Comparison of ENCODE assay signal across 19 cellular contexts in genomic region chr7:50370884-50371283, GRCh38.
DNase-seq lines count a peak whose midpoint lies in the region; ATAC-seq and TF ChIP-seq lines count a peak whose summit lies in the region.
"Had no signal": no experiment of that assay in that cellular context is flagged by ENCODE, and none has a peak within 500 bp of the region (broad histone marks: within the 10 kb centered on the region; RNA-seq: fewer than 3 reads in every experiment).

No MANE protein-coding gene starts in this region.

- H3K27ac Mint-ChIP-seq in activated CD4-positive, alpha-beta T cell treated with anti-CD3 and anti-CD28 coated beads, Interleukin-2, amount 10 ng/mL, durations not matched to agents 7 days and 5 days: peak overlapping the region; percentile 59
- no peak overlapping the region for H3K27ac Mint-ChIP-seq in CD4-positive, alpha-beta T cell
- H3K27ac Mint-ChIP-seq in activated T-cell treated with anti-CD3 and anti-CD28 coated beads, Interleukin-2, amount 50 U/mL, for 72 hours: peak overlapping the region; percentile 91
- H3K27ac Mint-ChIP-seq in memory B cell: peak overlapping the region; percentile 75
- H3K27ac Mint-ChIP-seq: nephron had no signal

- WGBS in esophagus muscularis mucosa: 93% methylated on average over 7 of the region's 7 CpGs

- no peaks in the 10 kb centered on the region for H3K27me3 ChIP-seq in CD4-positive, alpha-beta T cell (ENCODE audit: control insufficient read depth, insufficient read depth, low read length)
- no peaks in the 10 kb centered on the region for H3K27me3 ChIP-seq in esophagus muscularis mucosa
- H3K27me3 ChIP-seq: BLaER1 treated with 17β-estradiol and CSF1 and Interleukin-3, amounts not matched to agents 10 nM and 100 nM had no signal

- peaks cover 93% of the 10 kb centered on the region for H3K36me3 Mint-ChIP-seq in activated CD4-positive, alpha-beta T cell treated with anti-CD3 and anti-CD28 coated beads, Interleukin-2, amount 10 ng/mL, durations not matched to agents 7 days and 5 days (ENCODE audit: low read depth)
- peaks cover 97% of the 10 kb centered on the region for H3K36me3 Mint-ChIP-seq in CD4-positive, alpha-beta T cell (ENCODE audit: low read depth)
- H3K36me3 Mint-ChIP-seq in activated T-cell treated with anti-CD3 and anti-CD28 coated beads, Interleukin-2, amount 50 U/mL, for 72 hours (ENCODE audit: insufficient read depth in 2 of 2): peaks cover 37 to 70% of the 10 kb centered on the region in 2 donors
- H3K36me3 Mint-ChIP-seq in memory B cell: peaks cover 36% of the 10 kb centered on the region

- peak overlapping the region; percentile 51 for H3K27ac ChIP-seq in CD4-positive, alpha-beta T cell (ENCODE audit: low read depth, low read length)
- no peak overlapping the region for H3K27ac ChIP-seq in esophagus muscularis mucosa (replicated peaks in 1 of 4)
- H3K27ac ChIP-seq: BLaER1 treated with 17β-estradiol and CSF1 and Interleukin-3, amounts not matched to agents 10 nM and 100 nM had no signal

- DNase-seq in activated CD4-positive, alpha-beta T cell treated with anti-CD3 and anti-CD28 coated beads, Interleukin-2, amount 10 ng/mL, durations not matched to agents 7 days and 5 days: no peak
- no peak for DNase-seq in activated CD4-positive, alpha-beta T cell treated with anti-CD3 and anti-CD28 coated beads, Interleukin-2, amount 50 U/mL, for 48 hours
- DNase-seq in CD4-positive, alpha-beta T cell: no peak
- no peak for DNase-seq in activated T-cell treated with anti-CD3 and anti-CD28 coated beads, Interleukin-2, amount 50 U/mL, for 72 hours
- DNase-seq in memory B cell (ENCODE audit: low spot score in 2 of 2) (no peak), esophagus muscularis mucosa (ENCODE audit: extremely low spot score) (no peak), KG1 (lab: John Stamatoyannopoulos, UW) (no peak), SIG-M5 treated with dmso at 0.1 percent for 504 hours (lab: John Stamatoyannopoulos, UW; ENCODE audit: unreplicated experiment) (no peak)
- DNase-seq: activated CD4-positive, alpha-beta T cell treated with anti-CD3 and anti-CD28 coated beads for 4 hours; amygdala; mesendoderm; NCI-H1105; NCI-H2029; NCI-H345; NCI-H774 had no signal

- TF ChIP-seq POLR2A in esophagus muscularis mucosa (IDR thresholded peaks at IDR 0.05; ENCODE audit: low read depth): no peak

- peaks cover 95% of the 10 kb centered on the region for H3K4me1 Mint-ChIP-seq in activated CD4-positive, alpha-beta T cell treated with anti-CD3 and anti-CD28 coated beads, Interleukin-2, amount 10 ng/mL, durations not matched to agents 7 days and 5 days
- H3K4me1 Mint-ChIP-seq in CD4-positive, alpha-beta T cell (ENCODE audit: low read depth): peaks cover 97% of the 10 kb centered on the region
- peaks cover 99% of the 10 kb centered on the region for H3K4me1 Mint-ChIP-seq in activated T-cell treated with anti-CD3 and anti-CD28 coated beads, Interleukin-2, amount 50 U/mL, for 72 hours (ENCODE audit: low read depth)
- peaks cover 47% of the 10 kb centered on the region for H3K4me1 Mint-ChIP-seq in memory B cell
- H3K4me1 Mint-ChIP-seq: nephron had no signal

- H3K9me3 Mint-ChIP-seq in activated CD4-positive, alpha-beta T cell treated with anti-CD3 and anti-CD28 coated beads, Interleukin-2, amount 10 ng/mL, durations not matched to agents 7 days and 5 days: no peaks in the 10 kb centered on the region
- H3K9me3 Mint-ChIP-seq in CD4-positive, alpha-beta T cell: no peaks in the 10 kb centered on the region
- H3K9me3 Mint-ChIP-seq in activated T-cell treated with anti-CD3 and anti-CD28 coated beads, Interleukin-2, amount 50 U/mL, for 72 hours: no peaks in the 10 kb centered on the region
- peaks cover 5% of the 10 kb centered on the region for H3K9me3 Mint-ChIP-seq in memory B cell

- ATAC-seq in CD4-positive, alpha-beta T cell (ENCODE audit: poor library complexity): no peak
- no peak for ATAC-seq in activated T-cell treated with anti-CD3 and anti-CD28 coated beads, Interleukin-2, amount 50 U/mL, for 72 hours (replicated peaks in 1 of 2)
- ATAC-seq in memory B cell (ENCODE audit: low read depth): no peak
- ATAC-seq: sciatic nerve had no signal

- no peaks in the 10 kb centered on the region for H3K36me3 ChIP-seq in esophagus muscularis mucosa

- no peak for TF ChIP-seq EP300 in esophagus muscularis mucosa (IDR thresholded peaks at IDR 0.05)

- CTCF ChIA-PET in activated CD4-positive, alpha-beta T cell treated with anti-CD3 and anti-CD28 coated beads, Interleukin-2, amount 10 ng/mL, durations not matched to agents 7 days and 5 days (lab: Charles Lee): interaction anchor here (1.3 to 1.6 kb wide), 4 partner anchors 10 to 166 kb away, joined by 3 to 9 read pairs (median 4); no protein-coding TSS in a partner anchor
- CTCF ChIA-PET in CD4-positive, alpha-beta T cell (lab: Charles Lee): interaction anchor here (0.6 to 6.4 kb wide), 4 partner anchors 47 to 169 kb away, joined by 3 to 87 read pairs (median 6); no protein-coding TSS in a partner anchor

- H3K9me3 ChIP-seq in CD4-positive, alpha-beta T cell (ENCODE audit: control insufficient read depth, low read length): no peaks in the 10 kb centered on the region
- peaks cover 0 to 14% (median 7%) of the 10 kb centered on the region in 4 donors for H3K9me3 ChIP-seq in esophagus muscularis mucosa

- H3K4me1 ChIP-seq in esophagus muscularis mucosa: no peaks in the 10 kb centered on the region

- no peak overlapping the region for H3K4me3 ChIP-seq in esophagus muscularis mucosa
- H3K4me3 ChIP-seq: BLaER1 treated with 17β-estradiol and CSF1 and Interleukin-3, amounts not matched to agents 10 nM and 100 nM had no signal

- intact Hi-C loops in CD4-positive, alpha-beta T cell (cut with DNase I, micrococcal nuclease): loop anchor here in 1 of 2 experiments (2.0 kb wide), 1 partner anchor 46 kb away; no protein-coding TSS in a partner anchor
- intact Hi-C loops in esophagus muscularis mucosa (cut with DNase I): no loop called here

- H3K4me3 Mint-ChIP-seq in activated CD4-positive, alpha-beta T cell treated with anti-CD3 and anti-CD28 coated beads, Interleukin-2, amount 10 ng/mL, durations not matched to agents 7 days and 5 days: no peak overlapping the region
- H3K4me3 Mint-ChIP-seq in CD4-positive, alpha-beta T cell: peak overlapping the region; percentile 31
- H3K4me3 Mint-ChIP-seq in activated T-cell treated with anti-CD3 and anti-CD28 coated beads, Interleukin-2, amount 50 U/mL, for 72 hours: peak overlapping the region; percentile 69 to 89
- H3K4me3 Mint-ChIP-seq in memory B cell: no peak overlapping the region
- H3K4me3 Mint-ChIP-seq: dendritic cell treated with granulocyte-macrophage colony-stimulating factor and Interleukin-4, amounts not matched to agents 40 ng/mL and 50 ng/mL, for 4 days; nephron had no signal

- no peak for TF ChIP-seq CTCF in CD4-positive, alpha-beta T cell (IDR thresholded peaks at IDR 0.05)
- no peak for TF ChIP-seq CTCF in esophagus muscularis mucosa (IDR thresholded peaks at IDR 0.05)

- POLR2A ChIA-PET in activated CD4-positive, alpha-beta T cell treated with anti-CD3 and anti-CD28 coated beads, Interleukin-2, amount 10 ng/mL, durations not matched to agents 7 days and 5 days (lab: Charles Lee): no interaction called here
- POLR2A ChIA-PET in CD4-positive, alpha-beta T cell (lab: Charles Lee): interaction anchor here (1.0 to 43.3 kb wide), 6 partner anchors 8 to 215 kb away, joined by 3 to 2111 read pairs (median 39); partner anchors contain the start of gene IKZF1

- no peaks in the 10 kb centered on the region for H3K27me3 Mint-ChIP-seq in activated CD4-positive, alpha-beta T cell treated with anti-CD3 and anti-CD28 coated beads, Interleukin-2, amount 10 ng/mL, durations not matched to agents 7 days and 5 days
- H3K27me3 Mint-ChIP-seq in CD4-positive, alpha-beta T cell: no peaks in the 10 kb centered on the region
- H3K27me3 Mint-ChIP-seq in activated T-cell treated with anti-CD3 and anti-CD28 coated beads, Interleukin-2, amount 50 U/mL, for 72 hours (ENCODE audit: low read depth): no peaks in the 10 kb centered on the region
- H3K27me3 Mint-ChIP-seq in memory B cell: no peaks in the 10 kb centered on the region
- H3K27me3 Mint-ChIP-seq: dendritic cell treated with granulocyte-macrophage colony-stimulating factor and Interleukin-4, amounts not matched to agents 40 ng/mL and 50 ng/mL, for 4 days had no signal

Comparison
In these comparisons a context has a peak if more than half of its experiments do, and no peak if none do; other contexts are left out.
1. H3K4me3 Mint-ChIP-seq: peak in CD4-positive, alpha-beta T cell (single experiment) and activated T-cell treated with anti-CD3 and anti-CD28 coated beads, Interleukin-2, amount 50 U/mL, for 72 hours (2 of 2); none in activated CD4-positive, alpha-beta T cell treated with anti-CD3 and anti-CD28 coated beads, Interleukin-2, amount 10 ng/mL, durations not matched to agents 7 days and 5 days (single experiment) and memory B cell (single experiment).